ENCODE assay signal across 1 cellular context in genomic region chr5:1090538-1090937, GRCh38.
TF ChIP-seq lines count a peak whose summit lies in the region.

No MANE protein-coding gene starts in this region.

TF ChIP-seq in IMR-90, 13 proteins besides CTCF, POLR2A, EP300 and RAD21 (continued from another document):
- TF ChIP-seq USF2 (IDR thresholded peaks at IDR 0.05; ENCODE audit: low read depth, low read length) (no peak; the same call in 1 of the 2 replicates), BHLHE40 (IDR thresholded peaks at IDR 0.05; ENCODE audit: low read depth, low read length) (no peak), RFX5 (IDR thresholded peaks at IDR 0.05; ENCODE audit: low read depth, low read length) (no peak)
TF ChIP-seq in IMR-90: peak in this region for 0.
